ENCODE assay signal across 23 cellular contexts in the genomic region with DNA sequence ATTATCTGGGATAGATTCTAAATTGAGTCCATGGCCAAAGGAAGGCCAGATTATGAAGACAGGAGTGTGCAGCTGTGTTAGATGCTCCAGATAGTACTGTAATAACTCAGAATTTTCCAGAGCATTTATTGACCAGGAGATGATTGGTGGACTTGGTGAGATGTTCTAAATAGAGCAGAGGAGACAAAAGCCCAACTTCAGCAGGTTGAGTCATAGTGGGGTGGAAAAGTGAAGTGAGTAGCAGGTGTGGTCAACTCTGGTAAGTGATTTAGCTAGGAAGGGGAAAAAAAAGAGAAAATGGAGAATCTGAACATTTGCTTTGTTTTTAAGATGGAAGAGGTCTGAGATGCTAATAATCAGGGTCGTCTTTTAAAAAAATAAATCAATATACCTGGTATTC.
DNase-seq lines count a peak whose midpoint lies in the region; ATAC-seq and TF ChIP-seq lines count a peak whose summit lies in the region.
"Had no signal": no experiment of that assay in that cellular context is flagged by ENCODE, and none has a peak within 500 bp of the region (broad histone marks: within the 10 kb centered on the region; RNA-seq: fewer than 3 reads in every experiment).

No MANE protein-coding gene starts in this region.

- H3K4me1 Mint-ChIP-seq in activated CD4-positive, alpha-beta T cell treated with anti-CD3 and anti-CD28 coated beads for 36 hours, result peaks cover 10% of the 10 kb centered on the region
- peaks cover 15% of the 10 kb centered on the region for H3K4me1 Mint-ChIP-seq in stimulated activated memory B cell treated with anti-CD40 and anti-IgM and Interleukin-4, amounts not matched to agents 10 μg/mL and 1 μg/mL and 100 μg/mL, for 72 hours
- H3K4me1 Mint-ChIP-seq: nephron had no signal

- ATAC-seq in activated CD4-positive, alpha-beta T cell treated with anti-CD3 and anti-CD28 coated beads for 36 hours, result peak; percentile 60
- peak; percentile 68 for ATAC-seq in GM21786 (IDR thresholded peaks at IDR 0.05; ENCODE audit: unreplicated experiment)
- ATAC-seq in HG03342 (IDR thresholded peaks at IDR 0.05; ENCODE audit: unreplicated experiment), result peak; percentile 87
- peak; percentile 79 for ATAC-seq in stimulated activated memory B cell treated with anti-CD40 and anti-IgM and Interleukin-4, amounts not matched to agents 10 μg/mL and 1 μg/mL and 100 μg/mL, for 72 hours
- ATAC-seq: lower lobe of right lung had no signal

- TF ChIP-seq CTCF in RWPE1 (conservative IDR thresholded peaks at IDR 0.05; ENCODE audit: low read depth) (no peak), uterus (IDR thresholded peaks at IDR 0.05) (no peak)

- TF ChIP-seq POLR2A in uterus (IDR thresholded peaks at IDR 0.05), result no peak

- H3K36me3 ChIP-seq in uterus, result no peaks in the 10 kb centered on the region
- H3K36me3 ChIP-seq: lower lobe of right lung, right atrium auricular region, spleen had no signal

- no peaks in the 10 kb centered on the region for H3K27me3 Mint-ChIP-seq in activated CD4-positive, alpha-beta T cell treated with anti-CD3 and anti-CD28 coated beads for 36 hours
- H3K27me3 Mint-ChIP-seq in stimulated activated memory B cell treated with anti-CD40 and anti-IgM and Interleukin-4, amounts not matched to agents 10 μg/mL and 1 μg/mL and 100 μg/mL, for 72 hours, result no peaks in the 10 kb centered on the region

- POLR2A ChIA-PET in activated CD4-positive, alpha-beta T cell treated with anti-CD3 and anti-CD28 coated beads for 36 hours (lab: Charles Lee), result no interaction called here
- POLR2A ChIA-PET in RWPE1 (lab: Yijun Ruan, JAX; ENCODE audit: low non-redundant PET), result no interaction called here

- H3K4me3 Mint-ChIP-seq in activated CD4-positive, alpha-beta T cell treated with anti-CD3 and anti-CD28 coated beads for 36 hours, result no peak overlapping the region
- H3K4me3 Mint-ChIP-seq in stimulated activated memory B cell treated with anti-CD40 and anti-IgM and Interleukin-4, amounts not matched to agents 10 μg/mL and 1 μg/mL and 100 μg/mL, for 72 hours, result no peak overlapping the region
- H3K4me3 Mint-ChIP-seq: nephron; T-helper 1 cell treated with Interleukin-12 subunit alpha and Interleukin-12 subunit beta and Interleukin-4 antibody, amounts not matched to agents 30 μg/mL and 1 μg/mL, for 36 hours had no signal

- CTCF ChIA-PET in activated CD4-positive, alpha-beta T cell treated with anti-CD3 and anti-CD28 coated beads for 36 hours (lab: Charles Lee), result interaction anchor here (1.2 to 1.3 kb wide), 2 partner anchors 9 to 12 kb away, joined by 3 read pairs; no protein-coding TSS in a partner anchor
- CTCF ChIA-PET in RWPE1 (lab: Yijun Ruan, JAX), result no interaction called here

- H3K9me3 Mint-ChIP-seq in activated CD4-positive, alpha-beta T cell treated with anti-CD3 and anti-CD28 coated beads for 36 hours (ENCODE audit: low read depth), result peaks cover 14% of the 10 kb centered on the region
- H3K9me3 Mint-ChIP-seq in stimulated activated memory B cell treated with anti-CD40 and anti-IgM and Interleukin-4, amounts not matched to agents 10 μg/mL and 1 μg/mL and 100 μg/mL, for 72 hours, result peaks cover 4% of the 10 kb centered on the region

- no peak overlapping the region for H3K27ac Mint-ChIP-seq in activated CD4-positive, alpha-beta T cell treated with anti-CD3 and anti-CD28 coated beads for 36 hours
- no peak overlapping the region for H3K27ac Mint-ChIP-seq in stimulated activated memory B cell treated with anti-CD40 and anti-IgM and Interleukin-4, amounts not matched to agents 10 μg/mL and 1 μg/mL and 100 μg/mL, for 72 hours
- H3K27ac Mint-ChIP-seq: activated T-helper 2 cell treated with anti-CD3 and anti-CD28 coated beads, Interferon-gamma antibody, Interleukin-2, Interleukin-4, amounts not matched to agents 10 μg/mL and 5 μg/mL and 100 μg/mL, durations not matched to agents 14 hours and 24 hours and 36 hours; nephron; T-helper 1 cell treated with Interleukin-12 subunit alpha and Interleukin-12 subunit beta and Interleukin-4 antibody, amounts not matched to agents 30 μg/mL and 1 μg/mL, for 36 hours had no signal

- intact Hi-C loops in activated CD4-positive, alpha-beta T cell treated with anti-CD3 and anti-CD28 coated beads for 36 hours (cut with DNase I, micrococcal nuclease), result no loop called here
- intact Hi-C loops in uterus (cut with DNase I; ENCODE audit: low total_unique reads), result no loop called here

- no peak overlapping the region for H3K4me3 ChIP-seq in uterus
- H3K4me3 ChIP-seq: dorsolateral prefrontal cortex, lower lobe of right lung, right atrium auricular region, SK-N-MC, spleen had no signal

- H3K4me1 ChIP-seq in uterus, result no peaks in the 10 kb centered on the region
- H3K4me1 ChIP-seq: lower lobe of right lung, right atrium auricular region, spleen had no signal

- H3K36me3 Mint-ChIP-seq in activated CD4-positive, alpha-beta T cell treated with anti-CD3 and anti-CD28 coated beads for 36 hours (ENCODE audit: low read depth), result peaks cover 4% of the 10 kb centered on the region
- H3K36me3 Mint-ChIP-seq in stimulated activated memory B cell treated with anti-CD40 and anti-IgM and Interleukin-4, amounts not matched to agents 10 μg/mL and 1 μg/mL and 100 μg/mL, for 72 hours, result no peaks in the 10 kb centered on the region

- H3K27ac ChIP-seq in RWPE1, result no peak overlapping the region
- H3K27ac ChIP-seq in uterus, result no peak overlapping the region
- H3K27ac ChIP-seq: 22Rv1, dorsolateral prefrontal cortex, lower lobe of right lung, right atrium auricular region, SK-N-MC, spleen had no signal

- no peak for DNase-seq in activated CD4-positive, alpha-beta T cell treated with anti-CD3 and anti-CD28 coated beads for 36 hours
- no peak for DNase-seq in activated CD4-positive, alpha-beta T cell treated with anti-CD3 and anti-CD28 coated beads for 4 hours
- DNase-seq in RWPE1 (ENCODE audit: low spot score) (no peak), uterus (no peak)
- no peak for DNase-seq in activated effector memory CD4-positive, alpha-beta T cell treated with anti-CD3 and anti-CD28 coated beads, Interleukin-2, amount 50 U/mL, for 16 hours
- DNase-seq: activated CD4-positive, alpha-beta T cell treated with anti-CD3 and anti-CD28 coated beads, Interleukin-2, amount 50 U/mL, for 1 hour; dorsolateral prefrontal cortex; kidney glomerular epithelial cell; lower lobe of right lung; NCI-H1930; NCI-H774; spleen; stimulated activated CD4-positive, alpha-beta T cell treated with anti-CD3 and anti-CD28 coated beads, Interleukin-2, amount 100 ng/mL, for 48 hours; stimulated activated naive CD4-positive, alpha-beta T cell treated with Interleukin-2 at 50 U/mL for 16 hours had no signal

- no peaks in the 10 kb centered on the region for H3K27me3 ChIP-seq in uterus
- H3K27me3 ChIP-seq: right atrium auricular region, spleen had no signal

- H3K9me3 ChIP-seq in uterus, result no peaks in the 10 kb centered on the region
- H3K9me3 ChIP-seq: lower lobe of right lung had no signal
